28 cellular contexts compared by ENCODE assay signal in genomic region chr3:120931593-120931992, GRCh38. TPM values are rescaled to one million over a fixed set of nuclear protein-coding genes. Genes with fewer than 3 reads are reported as not detected.
"Had no signal": no experiment of that assay in that cellular context is flagged by ENCODE, and none has a peak within 500 bp of the region (broad histone marks: within the 10 kb centered on the region; RNA-seq: fewer than 3 reads in every experiment).

No MANE protein-coding gene starts in this region.

- H3K4me2 ChIP-seq: hepatocyte, neural progenitor cell had no signal

- H3K27ac ChIP-seq: colonic mucosa, epithelial cell of prostate, gastroesophageal sphincter, heart left ventricle, hepatocyte, neural progenitor cell, parathyroid adenoma, psoas muscle, sigmoid colon, spleen, thoracic aorta, tibial nerve, upper lobe of right lung, uterus had no signal

- H3K4me3 ChIP-seq: colonic mucosa, gastroesophageal sphincter, heart left ventricle, hepatocyte, mucosa of descending colon, neural progenitor cell, psoas muscle, sigmoid colon, spleen, thoracic aorta, tibial nerve, upper lobe of right lung, uterus had no signal

- H3K27me3 ChIP-seq: colonic mucosa, gastroesophageal sphincter, heart left ventricle, hepatocyte, neural progenitor cell, sigmoid colon, spleen, tibial nerve, upper lobe of right lung, uterus had no signal

- H3K9me3 ChIP-seq: colonic mucosa, sigmoid colon, uterus had no signal

- H3K36me3 ChIP-seq: colonic mucosa, gastroesophageal sphincter, heart left ventricle, neural progenitor cell, sigmoid colon, spleen, thoracic aorta, tibial nerve, upper lobe of right lung, uterus had no signal

- H3K9ac ChIP-seq: neural progenitor cell, parathyroid adenoma had no signal

- H3K4me1 ChIP-seq: colonic mucosa, gastroesophageal sphincter, heart left ventricle, neural progenitor cell, parathyroid adenoma, psoas muscle, sigmoid colon, spleen, tibial nerve, upper lobe of right lung, uterus had no signal

- DNase-seq: colonic mucosa; effector CD8-positive, alpha-beta T cell; endodermal cell; foreskin fibroblast; heart left ventricle; kidney; mesenchymal stem cell; mucosa of descending colon; naive thymus-derived CD4-positive, alpha-beta T cell; psoas muscle; right cardiac atrium; sigmoid colon; spleen; stimulated activated CD4-positive, alpha-beta T cell treated with anti-CD3 and anti-CD28 coated beads, Interleukin-4, amount 100 ng/mL, for 4 hours; upper lobe of right lung; uterus had no signal

- H2AFZ ChIP-seq: hepatocyte, neural progenitor cell, parathyroid adenoma had no signal

- H3K79me2 ChIP-seq: hepatocyte had no signal

RNA-seq across cellular contexts. Expression of gene STXBP5L, which starts 23.6 kb away (rescaled TPM):
- total RNA-seq: esophagus mucosa; kidney; left lobe of liver; lung microvascular endothelial cell; naive thymus-derived CD4-positive, alpha-beta T cell; osteoblast; psoas muscle; skeletal muscle tissue; upper lobe of right lung had no signal
- polyA plus RNA-seq: heart left ventricle; naive thymus-derived CD4-positive, alpha-beta T cell; right cardiac atrium; spleen had no signal
